Comparison of ENCODE assay signal across 26 cellular contexts in genomic region chr16:5642034-5642433, GRCh38.
"Had no signal": no experiment of that assay in that cellular context is flagged by ENCODE, and none has a peak within 500 bp of the region (broad histone marks: within the 10 kb centered on the region; RNA-seq: fewer than 3 reads in every experiment).

No MANE protein-coding gene starts in this region.

- H3K4me3 ChIP-seq: coronary artery, esophagus muscularis mucosa, gastroesophageal sphincter, heart left ventricle, hepatocyte, lung, ovary, psoas muscle, sigmoid colon, testis, tibial nerve, upper lobe of left lung had no signal

- H3K4me1 ChIP-seq: esophagus muscularis mucosa, foreskin keratinocyte, gastroesophageal sphincter, heart left ventricle, psoas muscle, sigmoid colon, testis, tibial nerve, upper lobe of left lung had no signal

- H3K27me3 ChIP-seq: foreskin keratinocyte, hepatocyte, ovary, testis, tibial nerve, upper lobe of left lung had no signal

- H3K36me3 ChIP-seq: esophagus muscularis mucosa, gastroesophageal sphincter, heart left ventricle, ovary, sigmoid colon, tibial nerve, upper lobe of left lung had no signal

- H3K27ac ChIP-seq: coronary artery, esophagus muscularis mucosa, foreskin keratinocyte, gastroesophageal sphincter, heart left ventricle, hepatocyte, ovary, psoas muscle, sigmoid colon, testis, tibial nerve, upper lobe of left lung had no signal

- H3K4me1 Mint-ChIP-seq: memory B cell; naive B cell; stimulated activated memory B cell treated with anti-CD40 and anti-IgM and Interleukin-4, amounts not matched to agents 10 μg/mL and 1 μg/mL and 100 μg/mL, for 72 hours had no signal

- H3K27ac Mint-ChIP-seq: memory B cell; natural killer cell treated with Interleukin-12 subunit alpha and Interleukin-12 subunit beta and Interleukin-15 and Interleukin-18, amount 100 ng/mL, for 72 hours; stimulated activated memory B cell treated with anti-CD40 and anti-IgM and Interleukin-4, amounts not matched to agents 10 μg/mL and 1 μg/mL and 100 μg/mL, for 72 hours had no signal

- H3K27me3 Mint-ChIP-seq: memory B cell; naive B cell; stimulated activated memory B cell treated with anti-CD40 and anti-IgM and Interleukin-4, amounts not matched to agents 10 μg/mL and 1 μg/mL and 100 μg/mL, for 72 hours had no signal

- H3K4me3 Mint-ChIP-seq: memory B cell; naive B cell; natural killer cell treated with Interleukin-12 subunit alpha and Interleukin-12 subunit beta and Interleukin-15 and Interleukin-18, amount 100 ng/mL, for 72 hours; stimulated activated memory B cell treated with anti-CD40 and anti-IgM and Interleukin-4, amounts not matched to agents 10 μg/mL and 1 μg/mL and 100 μg/mL, for 72 hours had no signal

- H3K36me3 Mint-ChIP-seq: memory B cell; naive B cell; natural killer cell treated with Interleukin-12 subunit alpha and Interleukin-12 subunit beta and Interleukin-15 and Interleukin-18, amount 100 ng/mL, for 72 hours; stimulated activated memory B cell treated with anti-CD40 and anti-IgM and Interleukin-4, amounts not matched to agents 10 μg/mL and 1 μg/mL and 100 μg/mL, for 72 hours had no signal

- DNase-seq: dermis blood vessel endothelial cell; effector memory CD4-positive, alpha-beta T cell; foreskin keratinocyte; kidney; left colon; naive B cell; occipital lobe; ovary; psoas muscle; right cardiac atrium; sigmoid colon; stimulated activated CD4-positive, alpha-beta T cell treated with anti-CD3 and anti-CD28 coated beads, Interleukin-4, amount 100 ng/mL, for 4 hours; stimulated activated naive CD8-positive, alpha-beta T cell treated with anti-CD3 and anti-CD28 coated beads, Interleukin-15, Interleukin-2, amounts not matched to agents 100 U/mL and 50 U/mL, for 24 hours; substantia nigra; testis had no signal

- H3K9me3 ChIP-seq: heart left ventricle, ovary, psoas muscle, sigmoid colon, testis, upper lobe of left lung had no signal
